8 cellular contexts compared by ENCODE assay signal in the genomic region with DNA sequence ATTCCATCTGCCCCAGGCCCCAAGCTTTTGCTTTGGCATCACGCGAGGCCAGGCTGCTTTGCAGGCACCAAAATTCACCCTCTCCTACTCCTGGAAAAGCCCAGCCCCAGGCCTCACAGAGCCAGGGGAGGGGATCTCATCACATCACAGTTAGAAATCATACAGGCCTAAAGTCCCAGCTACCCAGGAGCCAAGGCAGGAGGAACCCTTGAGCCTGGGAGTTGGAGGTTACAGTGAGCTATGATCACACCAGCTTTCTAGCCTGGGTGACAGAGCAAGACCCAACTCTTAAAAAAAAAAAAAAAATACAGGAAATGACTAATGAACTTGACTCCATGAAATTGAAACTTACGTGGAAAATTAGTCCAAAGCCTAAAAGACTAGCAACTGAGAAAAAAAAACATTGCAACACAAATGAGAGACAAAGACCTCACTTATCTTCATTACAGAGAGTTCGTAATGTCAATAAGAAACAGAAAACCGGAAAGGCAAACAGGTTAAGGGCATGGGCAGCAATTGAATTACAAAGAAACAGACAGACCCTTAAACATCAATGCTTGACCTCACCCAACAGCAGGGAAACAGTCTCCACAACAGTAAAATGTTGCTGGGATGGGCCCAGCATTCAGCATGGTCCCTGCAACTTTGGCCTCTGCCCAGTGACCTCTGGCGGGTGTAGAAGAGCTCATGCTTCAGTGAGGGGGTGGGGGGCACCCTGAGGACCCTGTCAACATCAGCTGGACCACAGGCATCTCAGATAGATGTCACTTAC.
DNase-seq lines count a peak whose midpoint lies in the region; ATAC-seq and TF ChIP-seq lines count a peak whose summit lies in the region.

No MANE protein-coding gene starts in this region.

- H3K27me3 ChIP-seq in Caco-2 (replicated peaks; ENCODE audit: control insufficient read depth, insufficient read depth, low read length), result no peaks in the 10 kb centered on the region
- no peaks in the 10 kb centered on the region for H3K27me3 ChIP-seq in mesendoderm (ENCODE audit: insufficient read depth, low read length, poor library complexity)

- H3K79me1 ChIP-seq in mesendoderm (ENCODE audit: low read length), result no peaks in the 10 kb centered on the region

- no peak overlapping the region for H4K5ac ChIP-seq in mesendoderm (ENCODE audit: low read length)

- peak overlapping the region; percentile 54 for H3K18ac ChIP-seq in mesendoderm (ENCODE audit: low read length)

- H3K4me1 ChIP-seq in Caco-2 (no peaks in the 10 kb centered on the region), mesendoderm (ENCODE audit: control insufficient read depth, low read depth, low read length) (peaks cover 13% of the 10 kb centered on the region)

- no peak for DNase-seq in Caco-2
- DNase-seq in NCI-H2029 treated with DMSO at 0.1 percent for 48 hours (lab: John Stamatoyannopoulos, UW), result peak; percentile 1
- peak; percentile 92 for DNase-seq in cardiac fibroblast (ENCODE audit: low read depth in 2 of 2)
- DNase-seq in mesendoderm, result no peak
- DNase-seq in activated gamma-delta T cell treated with Interleukin-2 at 50 U/mL for 16 hours, result no peak

- H3K4ac ChIP-seq in mesendoderm (ENCODE audit: low read depth, low read length), result peak overlapping the region; percentile 72

- TF ChIP-seq CTCF in Caco-2 (IDR thresholded peaks at IDR 0.05; ENCODE audit: insufficient read depth in 1 of 2, low read depth in 1 of 2, low read length in 1 of 2, severe bottlenecking in 1 of 2, unreplicated experiment in 1 of 2), result no peak
- TF ChIP-seq CTCF in cardiac fibroblast (IDR thresholded peaks at IDR 0.05; ENCODE audit: low read depth, low read length), result no peak

- H3K36me3 ChIP-seq in Caco-2 (ENCODE audit: control insufficient read depth, insufficient read depth, low read length) (no peaks in the 10 kb centered on the region), mesendoderm (ENCODE audit: control insufficient read depth, insufficient read depth, low read length) (no peaks in the 10 kb centered on the region)

- H3K23ac ChIP-seq in mesendoderm (ENCODE audit: low read length), result peak overlapping the region; percentile 24

- no peak overlapping the region for H2BK120ac ChIP-seq in mesendoderm (ENCODE audit: low read depth, low read length)

- peak overlapping the region; percentile 27 for H3K9ac ChIP-seq in mesendoderm (ENCODE audit: low read length)

- H3K56ac ChIP-seq in mesendoderm (ENCODE audit: low read length), result peak overlapping the region; percentile 76

- H3K9me3 ChIP-seq in Caco-2, result no peaks in the 10 kb centered on the region

- no TSS peak for BruUV-seq in Caco-2 (replicated peaks; lab: Mats Ljungman, UMichigan)

- intact Hi-C loops in Caco-2 (cut with micrococcal nuclease; ENCODE audit: unreplicated experiment), result no loop called here

- TF ChIP-seq POLR2A in GM18505 (IDR thresholded peaks at IDR 0.05; ENCODE audit: borderline replicate concordance, extremely low read depth, insufficient read depth, insufficient read length), result no peak

- no peak for ATAC-seq in GM18505 (IDR thresholded peaks at IDR 0.05; ENCODE audit: unreplicated experiment)
- no peak for ATAC-seq in HG03432 (IDR thresholded peaks at IDR 0.05; ENCODE audit: unreplicated experiment)
- no peak for ATAC-seq in GM18858 (IDR thresholded peaks at IDR 0.05; ENCODE audit: unreplicated experiment)

- H3K36me3 Mint-ChIP-seq in Caco-2 (ENCODE audit: insufficient read depth, unreplicated experiment), result peaks cover 14% of the 10 kb centered on the region

- H2BK5ac ChIP-seq in mesendoderm (ENCODE audit: low read length), result peak overlapping the region; percentile 35

- H3K4me3 ChIP-seq in Caco-2 (ENCODE audit: low read depth, low read length), result no peak overlapping the region
- no peak overlapping the region for H3K4me3 ChIP-seq in cardiac fibroblast (replicated peaks in 1 of 2; ENCODE audit: low read depth in 2 of 2, low read length in 2 of 2)
- no peak overlapping the region for H3K4me3 ChIP-seq in mesendoderm (ENCODE audit: low read length)

- no peak overlapping the region for H4K8ac ChIP-seq in mesendoderm (ENCODE audit: low read depth, low read length)

- H3K27ac Mint-ChIP-seq in Caco-2 (ENCODE audit: unreplicated experiment), result peak overlapping the region; percentile 36

- H3K79me2 ChIP-seq in mesendoderm (ENCODE audit: control insufficient read depth, insufficient read depth, low read length), result no peaks in the 10 kb centered on the region

- no peaks in the 10 kb centered on the region for H3K27me3 Mint-ChIP-seq in Caco-2 (ENCODE audit: insufficient read depth, unreplicated experiment)

- H3K4me3 Mint-ChIP-seq in Caco-2 (ENCODE audit: unreplicated experiment), result no peak overlapping the region

- no peak overlapping the region for H2BK15ac ChIP-seq in mesendoderm (replicated peaks; ENCODE audit: low read depth)

- H3K4me2 ChIP-seq in mesendoderm (ENCODE audit: low read length), result no peak overlapping the region

- WGBS in mesendoderm (ENCODE audit: extremely low coverage, insufficient coverage, low lambda C conversion rate), result no CpG with 5 or more reads among the region's 6 CpGs

- POLR2A ChIA-PET in Caco-2 (lab: Charles Lee), result no interaction called here

- CTCF ChIA-PET in Caco-2 (lab: Charles Lee), result no interaction called here

- H3K27ac ChIP-seq in mesendoderm (ENCODE audit: low read depth, low read length), result peak overlapping the region; percentile 33

- H3K9me3 Mint-ChIP-seq in Caco-2 (ENCODE audit: unreplicated experiment), result no peaks in the 10 kb centered on the region

- peak overlapping the region; percentile 82 for H2AK5ac ChIP-seq in mesendoderm (ENCODE audit: low read length)

- peaks cover 8% of the 10 kb centered on the region for H3K4me1 Mint-ChIP-seq in Caco-2 (ENCODE audit: low read depth, unreplicated experiment)

Comparison
In these comparisons a context has a peak if more than half of its experiments do, and no peak if none do; other contexts are left out.
1. DNase-seq: peak in NCI-H2029 treated with DMSO at 0.1 percent for 48 hours (single experiment) and cardiac fibroblast (2 of 2); none in Caco-2 (0 of 2), mesendoderm (single experiment) and activated gamma-delta T cell treated with Interleukin-2 at 50 U/mL for 16 hours (single experiment).